In the genomic region with DNA sequence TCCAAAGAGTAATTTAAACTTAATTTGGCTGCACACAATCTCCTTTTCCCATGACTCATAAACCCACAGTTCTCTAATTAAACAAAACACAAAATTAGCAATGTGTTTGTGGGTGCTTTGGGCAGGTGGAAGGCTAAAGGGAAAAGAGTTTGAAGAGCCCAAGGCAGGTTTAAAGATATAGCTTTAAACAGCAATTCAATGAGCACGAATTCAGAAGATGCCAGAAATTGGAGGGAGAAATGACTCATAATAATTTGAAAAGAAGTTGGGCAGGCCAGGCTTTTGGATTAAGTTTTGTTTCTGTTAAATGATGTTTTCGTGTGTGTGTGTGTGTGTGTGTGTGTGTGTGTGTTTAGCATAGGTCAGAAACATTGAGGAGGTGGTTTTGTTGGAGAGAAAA, we compare ENCODE assay signal across 29 cellular contexts.
DNase-seq lines count a peak whose midpoint lies in the region; ATAC-seq, FAIRE-seq and TF ChIP-seq lines count a peak whose summit lies in the region.
"Had no signal": no experiment of that assay in that cellular context is flagged by ENCODE, and none has a peak within 500 bp of the region (broad histone marks: within the 10 kb centered on the region; RNA-seq: fewer than 3 reads in every experiment).

No MANE protein-coding gene starts in this region.

- no peak overlapping the region for H2AFZ ChIP-seq in endothelial cell of umbilical vein (ENCODE audit: low read depth, low read length)
- no peak overlapping the region for H2AFZ ChIP-seq in osteoblast (ENCODE audit: low read length)

- POLR2A ChIA-PET in endothelial cell of umbilical vein (lab: Charles Lee) = interaction anchor here (0.6 kb wide), 1 partner anchor 614 kb away, joined by 3 read pairs; no protein-coding TSS in a partner anchor

- H3K9ac ChIP-seq in endothelial cell of umbilical vein (replicated peaks; ENCODE audit: extremely low read depth, insufficient read depth, low read length) = no peak overlapping the region
- H3K9ac ChIP-seq: KMS-11 had no signal

- TF ChIP-seq POLR2A in endothelial cell of umbilical vein (IDR thresholded peaks at IDR 0.05; ENCODE audit: low read depth, low read length) = no peak

- dilution Hi-C loops in endothelial cell of umbilical vein (cut with MboI; ENCODE audit: extremely low pct_ligation_motif_present, low sequenced_read_pairs) = no loop called here

- H3K27ac ChIP-seq in endothelial cell of umbilical vein (ENCODE audit: insufficient read depth, low read depth, low read length) (no peak overlapping the region), osteoblast (ENCODE audit: low read depth, low read length) (peak overlapping the region; percentile 7), psoas muscle (no peak overlapping the region)
- H3K27ac ChIP-seq: KMS-11, pancreas, thoracic aorta, WERI-Rb-1 had no signal

- DNase-seq in AG20443 (ENCODE audit: low spot score) (peak; percentile 25), MG63 (peak; percentile 20), endothelial cell of umbilical vein (ENCODE audit: low read depth, low spot score) (peak; percentile 37), osteoblast (ENCODE audit: insufficient read length, low spot score, missing footprints) (no peak), psoas muscle (no peak), middle frontal gyrus (ENCODE audit: extremely low spot score, low spot score) (no peak)
- no peak for DNase-seq in stimulated activated CD4-positive, alpha-beta T cell treated with anti-CD3 and anti-CD28 coated beads, Interleukin-2, amount 100 ng/mL, for 24 hours
- DNase-seq: activated CD4-positive, alpha-beta T cell treated with anti-CD3 and anti-CD28 coated beads for 4 hours; activated effector memory CD4-positive, alpha-beta T cell treated with anti-CD3 and anti-CD28 coated beads, Interleukin-2, amount 50 U/mL, for 16 hours; activated T-cell treated with anti-CD3 and anti-CD28 coated beads, Interleukin-2, amount 50 U/mL, for 24 hours; anterior cingulate cortex; central memory CD4-positive, alpha-beta T cell; DMS153; H9; hypothalamus; immature natural killer cell; NCI-H1436; pancreas; right cardiac atrium; SHP77 treated with DMSO at 0.1 percent for 48 hours; stimulated activated CD4-positive, alpha-beta T cell treated with anti-CD3 and anti-CD28 coated beads, Interleukin-1b, Interleukin-23, amount 100 ng/mL, for 48 hours; SW 1271; WERI-Rb-1 had no signal

- H3K9me1 ChIP-seq in endothelial cell of umbilical vein (replicated peaks; ENCODE audit: control insufficient read depth, extremely low read depth, insufficient read depth, low read length) = no peaks in the 10 kb centered on the region

- FAIRE-seq in endothelial cell of umbilical vein (lab: Jason Lieb, UNC) = no peak
- FAIRE-seq: GM12891, pancreas had no signal

- no TSS peak for BruUV-seq in endothelial cell of umbilical vein (replicated peaks; lab: Mats Ljungman, UMichigan)

- H3K79me2 ChIP-seq in endothelial cell of umbilical vein (ENCODE audit: control insufficient read depth, insufficient read depth, low read length) = no peaks in the 10 kb centered on the region
- H3K79me2 ChIP-seq in osteoblast (ENCODE audit: insufficient read depth, low read length) = no peaks in the 10 kb centered on the region

- no peaks in the 10 kb centered on the region for H3K27me3 ChIP-seq in MG63
- H3K27me3 ChIP-seq in endothelial cell of umbilical vein (ENCODE audit: control insufficient read depth in 2 of 2, insufficient read depth in 2 of 2, low read length in 2 of 2) = no peaks in the 10 kb centered on the region
- H3K27me3 ChIP-seq in osteoblast (ENCODE audit: insufficient read depth, low read length) = no peaks in the 10 kb centered on the region
- no peaks in the 10 kb centered on the region for H3K27me3 ChIP-seq in psoas muscle (ENCODE audit: insufficient read depth in 3 of 3, low read length in 2 of 3)
- H3K27me3 ChIP-seq: pancreas had no signal

- H3K36me3 ChIP-seq in MG63 = no peaks in the 10 kb centered on the region
- H3K36me3 ChIP-seq in endothelial cell of umbilical vein (ENCODE audit: control insufficient read depth in 2 of 2, extremely low read depth in 1 of 2, insufficient read depth in 2 of 2, low read length in 2 of 2) = no peaks in the 10 kb centered on the region
- H3K36me3 ChIP-seq in osteoblast (ENCODE audit: insufficient read depth, low read length) = no peaks in the 10 kb centered on the region
- no peaks in the 10 kb centered on the region for H3K36me3 ChIP-seq in psoas muscle (ENCODE audit: insufficient read depth in 1 of 2, low read depth in 1 of 2)
- H3K36me3 ChIP-seq: pancreas, thoracic aorta, WERI-Rb-1 had no signal

- H3K4me1 ChIP-seq in endothelial cell of umbilical vein (ENCODE audit: control insufficient read depth, extremely low read depth, insufficient read depth, low read length) (peaks cover 10% of the 10 kb centered on the region), osteoblast (ENCODE audit: insufficient read depth, low read length) (peaks cover 21% of the 10 kb centered on the region), psoas muscle (no peaks in the 10 kb centered on the region)
- H3K4me1 ChIP-seq: pancreas had no signal

- no peaks in the 10 kb centered on the region for H4K20me1 ChIP-seq in endothelial cell of umbilical vein (replicated peaks; ENCODE audit: control insufficient read depth, extremely low read depth, insufficient read depth, low read length)
- H4K20me1 ChIP-seq in osteoblast (ENCODE audit: insufficient read depth, low read length) = no peaks in the 10 kb centered on the region

- H3K9me3 ChIP-seq in MG63 (no peaks in the 10 kb centered on the region), endothelial cell of umbilical vein (replicated peaks; ENCODE audit: control insufficient read depth, insufficient read depth, low read length) (no peaks in the 10 kb centered on the region), osteoblast (ENCODE audit: low read depth, low read length) (no peaks in the 10 kb centered on the region), psoas muscle (no peaks in the 10 kb centered on the region)
- H3K9me3 ChIP-seq: pancreas, thoracic aorta had no signal

- H3K4me3 ChIP-seq in MG63 (no peak overlapping the region), endothelial cell of umbilical vein (replicated peaks in 1 of 3; ENCODE audit: insufficient read depth in 1 of 3, low read depth in 1 of 3, low read length in 3 of 3) (no peak overlapping the region), osteoblast (ENCODE audit: insufficient read depth, low read length) (no peak overlapping the region), psoas muscle (no peak overlapping the region)
- H3K4me3 ChIP-seq: pancreas, thoracic aorta had no signal

- TF ChIP-seq CTCF in endothelial cell of umbilical vein (IDR thresholded peaks at IDR 0.05; ENCODE audit: extremely low read depth in 1 of 2, insufficient read depth in 1 of 2, low read depth in 1 of 2, low read length in 2 of 2) (no peak), osteoblast (IDR thresholded peaks at IDR 0.05; ENCODE audit: extremely low read depth, low read depth, low read length) (no peak), psoas muscle (IDR thresholded peaks at IDR 0.05) (no peak)

- CTCF ChIA-PET in endothelial cell of umbilical vein (lab: Charles Lee) = no interaction called here

- intact Hi-C loops in endothelial cell of umbilical vein (cut with micrococcal nuclease) (loop anchor here (5.0 to 10.0 kb wide), 2 partner anchors 102 to 640 kb away; no protein-coding TSS in a partner anchor), psoas muscle (cut with DNase I) (no loop called here)

- 23 to 51% (median 41%) methylated on average over 2 of the region's 2 CpGs for WGBS in psoas muscle, 3 donors

- ATAC-seq in psoas muscle = no peak
- ATAC-seq: esophagus mucosa, left lobe of liver, Panc1, pancreas, right cardiac atrium had no signal

- H3K4me2 ChIP-seq in endothelial cell of umbilical vein (ENCODE audit: insufficient read depth, low read length) = no peak overlapping the region
- no peak overlapping the region for H3K4me2 ChIP-seq in osteoblast (ENCODE audit: insufficient read depth, low read length)
- H3K4me2 ChIP-seq: KMS-11 had no signal

TF ChIP-seq in endothelial cell of umbilical vein, 7 proteins besides CTCF, POLR2A, EP300 and RAD21:
- TF ChIP-seq MYC (IDR thresholded peaks at IDR 0.05; ENCODE audit: low read depth, low read length) (no peak), JUN (IDR thresholded peaks at IDR 0.05; ENCODE audit: borderline replicate concordance, insufficient read depth, insufficient read length, low read depth) (no peak), FOS (IDR thresholded peaks at IDR 0.05; ENCODE audit: borderline replicate concordance, insufficient read depth, low read length) (no peak), POLR2AphosphoS5 (IDR thresholded peaks at IDR 0.05; ENCODE audit: insufficient read depth, low read depth, low read length) (no peak), EZH2 (IDR thresholded peaks at IDR 0.05; ENCODE audit: borderline replicate concordance, low read depth, low read length, severe bottlenecking) (no peak), GATA2 (IDR thresholded peaks at IDR 0.05; ENCODE audit: insufficient read depth, insufficient read length, low read depth, low read length) (no peak)
- TF ChIP-seq, protein P1, sequence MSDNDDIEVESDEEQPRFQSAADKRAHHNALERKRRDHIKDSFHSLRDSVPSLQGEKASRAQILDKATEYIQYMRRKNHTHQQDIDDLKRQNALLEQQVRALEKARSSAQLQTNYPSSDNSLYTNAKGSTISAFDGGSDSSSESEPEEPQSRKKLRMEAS (IDR thresholded peaks at IDR 0.05; ENCODE audit: insufficient read depth, insufficient read length) = no peak

Comparison
In these comparisons a context has a peak if more than half of its experiments do, and no peak if none do; other contexts are left out.
1. DNase-seq: peak in AG20443 (single experiment), MG63 (single experiment) and endothelial cell of umbilical vein (single experiment); none in osteoblast (single experiment), psoas muscle (0 of 2), middle frontal gyrus (single experiment) and stimulated activated CD4-positive, alpha-beta T cell treated with anti-CD3 and anti-CD28 coated beads, Interleukin-2, amount 100 ng/mL, for 24 hours (0 of 2).